Comparison of ENCODE assay signal across 15 cellular contexts in the genomic region with DNA sequence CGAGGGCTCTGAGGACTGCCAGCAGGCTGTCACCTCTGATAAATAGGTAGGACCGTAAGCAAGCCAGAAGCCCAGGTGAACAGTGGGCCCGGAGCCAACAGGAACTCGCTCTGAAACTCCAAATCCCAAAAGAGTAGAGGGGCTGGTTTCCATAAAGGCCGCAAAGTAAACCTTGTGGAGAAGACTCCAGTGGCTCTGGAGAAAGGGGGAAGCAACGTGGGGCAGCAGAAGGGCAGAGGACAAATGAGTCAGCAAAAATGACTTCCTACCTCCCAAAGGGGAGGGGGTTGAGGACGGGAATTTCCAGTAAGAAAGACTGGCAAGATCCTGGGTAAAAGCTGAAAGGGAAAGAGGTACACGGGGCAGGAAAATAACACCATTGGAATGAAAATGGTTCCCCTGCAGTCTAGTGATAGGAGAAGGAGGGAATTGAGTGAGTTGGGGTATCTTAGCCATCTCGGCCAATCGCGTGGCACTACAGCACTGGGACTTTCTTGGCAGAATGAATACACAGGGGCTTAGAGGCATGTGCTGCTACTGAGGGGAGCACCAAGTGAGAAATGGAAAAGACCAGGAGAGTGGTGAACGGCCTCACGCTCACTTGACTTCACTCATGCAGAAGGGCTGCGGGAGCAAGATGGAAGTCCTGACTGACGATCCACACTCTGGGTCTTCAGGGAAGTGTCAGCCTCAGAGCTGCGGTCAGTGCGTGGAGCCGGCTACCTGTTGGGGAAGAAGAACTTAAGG. TPM values are rescaled to one million over a fixed set of nuclear protein-coding genes. Genes with fewer than 3 reads are reported as not detected.
DNase-seq lines count a peak whose midpoint lies in the region; ATAC-seq and TF ChIP-seq lines count a peak whose summit lies in the region.
"Had no signal": no experiment of that assay in that cellular context is flagged by ENCODE, and none has a peak within 500 bp of the region (broad histone marks: within the 10 kb centered on the region; RNA-seq: fewer than 3 reads in every experiment).

No MANE protein-coding gene starts in this region.

- no peak for TF ChIP-seq CTCF in lower lobe of right lung (IDR thresholded peaks at IDR 0.05)
- no peak for TF ChIP-seq CTCF in thyroid gland (IDR thresholded peaks at IDR 0.05)

- no peak for TF ChIP-seq POLR2A in thyroid gland (IDR thresholded peaks at IDR 0.05)

- peak; percentile 53 for DNase-seq in activated CD4-positive, alpha-beta T cell treated with anti-CD3 and anti-CD28 coated beads, Interleukin-2, amount 10 ng/mL, durations not matched to agents 24 days and 14 days
- DNase-seq in activated CD4-positive, alpha-beta T cell treated with anti-CD3 and anti-CD28 coated beads for 1 hour, result no peak
- DNase-seq in SJSA1 (ENCODE audit: low read depth in 1 of 2, low spot score in 2 of 2) (peak in 1 of 2 experiments; percentile 55), lower lobe of right lung (no peak), thyroid gland (peak; percentile 40 to 41), NCI-H2107 (lab: John Stamatoyannopoulos, UW) (no peak)
- DNase-seq: H7, left colon, NCI-H1930, T-cell had no signal

- H3K9me3 ChIP-seq in SJSA1 (replicated peaks) (no peaks in the 10 kb centered on the region), lower lobe of right lung (no peaks in the 10 kb centered on the region), thyroid gland (no peaks in the 10 kb centered on the region)

- 52 to 56% methylated on average over 17 to 18 of the region's 18 CpGs for WGBS in thyroid gland, 2 donors

- peak overlapping the region; percentile 41 for H3K27ac Mint-ChIP-seq in activated CD4-positive, alpha-beta T cell treated with anti-CD3 and anti-CD28 coated beads, Interleukin-2, amount 10 ng/mL, durations not matched to agents 24 days and 14 days
- H3K27ac Mint-ChIP-seq: stimulated activated naive CD8-positive, alpha-beta T cell treated with anti-CD3 and anti-CD28 coated beads, Interleukin-15, Interleukin-2, amounts not matched to agents 100 ng/mL and 50 ng/mL, for 24 hours; T-cell had no signal

- H3K4me3 Mint-ChIP-seq in activated CD4-positive, alpha-beta T cell treated with anti-CD3 and anti-CD28 coated beads, Interleukin-2, amount 10 ng/mL, durations not matched to agents 24 days and 14 days, result no peak overlapping the region
- H3K4me3 Mint-ChIP-seq: neural crest cell; stimulated activated naive CD8-positive, alpha-beta T cell treated with anti-CD3 and anti-CD28 coated beads, Interleukin-15, Interleukin-2, amounts not matched to agents 100 ng/mL and 50 ng/mL, for 24 hours; T-cell had no signal

- H3K27me3 ChIP-seq in SJSA1 (replicated peaks) (no peaks in the 10 kb centered on the region), lower lobe of right lung (ENCODE audit: low read depth) (no peaks in the 10 kb centered on the region), thyroid gland (no peaks in the 10 kb centered on the region)

- peaks cover 7% of the 10 kb centered on the region for H3K27me3 Mint-ChIP-seq in activated CD4-positive, alpha-beta T cell treated with anti-CD3 and anti-CD28 coated beads, Interleukin-2, amount 10 ng/mL, durations not matched to agents 24 days and 14 days

- H3K4me3 ChIP-seq in SJSA1 (no peak overlapping the region), lower lobe of right lung (no peak overlapping the region), thyroid gland (replicated peaks in 1 of 3) (no peak overlapping the region)

- intact Hi-C loops in activated CD4-positive, alpha-beta T cell treated with anti-CD3 and anti-CD28 coated beads, Interleukin-2, amount 10 ng/mL, durations not matched to agents 24 days and 14 days (cut with micrococcal nuclease), result no loop called here
- intact Hi-C loops in lower lobe of right lung (cut with DNase I), result no loop called here
- intact Hi-C loops in thyroid gland (cut with DNase I), result no loop called here

- H3K36me3 Mint-ChIP-seq in activated CD4-positive, alpha-beta T cell treated with anti-CD3 and anti-CD28 coated beads, Interleukin-2, amount 10 ng/mL, durations not matched to agents 24 days and 14 days (ENCODE audit: low read depth), result no peaks in the 10 kb centered on the region
- H3K36me3 Mint-ChIP-seq: T-cell had no signal

- ATAC-seq in lower lobe of right lung (peak; percentile 43 to 60), HG03135 (IDR thresholded peaks at IDR 0.05; ENCODE audit: unreplicated experiment) (no peak), GM21723 (IDR thresholded peaks at IDR 0.05; ENCODE audit: unreplicated experiment) (no peak)
- ATAC-seq: esophagus mucosa, left colon, T-cell had no signal

- H3K4me1 Mint-ChIP-seq in activated CD4-positive, alpha-beta T cell treated with anti-CD3 and anti-CD28 coated beads, Interleukin-2, amount 10 ng/mL, durations not matched to agents 24 days and 14 days, result peaks cover 7% of the 10 kb centered on the region

- no peaks in the 10 kb centered on the region for H3K9me3 Mint-ChIP-seq in activated CD4-positive, alpha-beta T cell treated with anti-CD3 and anti-CD28 coated beads, Interleukin-2, amount 10 ng/mL, durations not matched to agents 24 days and 14 days
- H3K9me3 Mint-ChIP-seq: stimulated activated naive CD8-positive, alpha-beta T cell treated with anti-CD3 and anti-CD28 coated beads, Interleukin-15, Interleukin-2, amounts not matched to agents 100 ng/mL and 50 ng/mL, for 24 hours; T-cell had no signal

- H3K4me1 ChIP-seq in SJSA1 (replicated peaks) (peaks cover 42% of the 10 kb centered on the region), lower lobe of right lung (peaks cover 23% of the 10 kb centered on the region), thyroid gland (peaks cover 33 to 36% of the 10 kb centered on the region in 2 donors)

- no peaks in the 10 kb centered on the region for H3K36me3 ChIP-seq in SJSA1
- H3K36me3 ChIP-seq in lower lobe of right lung, result no peaks in the 10 kb centered on the region
- no peaks in the 10 kb centered on the region for H3K36me3 ChIP-seq in thyroid gland

- peak overlapping the region; percentile 70 for H3K27ac ChIP-seq in SJSA1
- H3K27ac ChIP-seq in lower lobe of right lung, result peak overlapping the region; percentile 73
- peak overlapping the region; percentile 75 to 94 (median 85) for H3K27ac ChIP-seq in thyroid gland

RNA-seq across cellular contexts. Expression of a gene that starts 33.2 kb away (rescaled TPM):
- total RNA-seq in activated CD4-positive, alpha-beta T cell treated with anti-CD3 and anti-CD28 coated beads, Interleukin-2, amount 10 ng/mL, durations not matched to agents 24 days and 14 days, result 8.4 and 9.1 TPM in 2 replicates
- 3.2 and 6.2 TPM in 2 replicates for total RNA-seq in SJSA1 (2014; rRNA removed; shearing (Covaris generic))
- total RNA-seq in lower lobe of right lung (17.2 TPM), thyroid gland (10 to 100 TPM; 31.9 to 49.3 (median 37.2) TPM)

RNA-seq across cellular contexts. Expression of a gene that starts 36.5 kb away (rescaled TPM):
- total RNA-seq in activated CD4-positive, alpha-beta T cell treated with anti-CD3 and anti-CD28 coated beads, Interleukin-2, amount 10 ng/mL, durations not matched to agents 24 days and 14 days, result 153 and 155 TPM in 2 replicates
- total RNA-seq in SJSA1 (2014; rRNA removed; shearing (Covaris generic)), result 355 and 405 TPM in 2 replicates
- total RNA-seq in lower lobe of right lung (138 TPM), thyroid gland (100 to 1,000 TPM; 327 to 576 (median 408) TPM)

Comparison
In these comparisons a context has a peak if more than half of its experiments do, and no peak if none do; other contexts are left out.
1. DNase-seq: peak in activated CD4-positive, alpha-beta T cell treated with anti-CD3 and anti-CD28 coated beads, Interleukin-2, amount 10 ng/mL, durations not matched to agents 24 days and 14 days (single experiment) and thyroid gland (2 of 2); none in activated CD4-positive, alpha-beta T cell treated with anti-CD3 and anti-CD28 coated beads for 1 hour (single experiment), lower lobe of right lung (single experiment) and NCI-H2107 (single experiment).
2. ATAC-seq: peak in lower lobe of right lung (2 of 2); none in HG03135 (single experiment) and GM21723 (single experiment).
3. Peak in every context shown above with its lines, with median percentiles within 50 percentile points of each other: H3K27ac ChIP-seq.